14 cellular contexts compared by ENCODE assay signal in genomic region chr10:48526371-48526821, GRCh38.
DNase-seq lines count a peak whose midpoint lies in the region; ATAC-seq and TF ChIP-seq lines count a peak whose summit lies in the region.
"Had no signal": no experiment of that assay in that cellular context is flagged by ENCODE, and none has a peak within 500 bp of the region (broad histone marks: within the 10 kb centered on the region; RNA-seq: fewer than 3 reads in every experiment).

No MANE protein-coding gene starts in this region.

- TF ChIP-seq CTCF in AG04450 (IDR thresholded peaks at IDR 0.05; ENCODE audit: low read depth, low read length) (no peak), endodermal cell (conservative IDR thresholded peaks at IDR 0.05) (no peak), nephron (IDR thresholded peaks at IDR 0.05; ENCODE audit: unreplicated experiment in 3 of 3) (no peak)

- H3K36me3 Mint-ChIP-seq in endodermal cell (ENCODE audit: low read depth) (no peaks in the 10 kb centered on the region), nephron (ENCODE audit: low read depth) (no peaks in the 10 kb centered on the region)
- H3K36me3 Mint-ChIP-seq: CD14-positive monocyte had no signal

- H3K4me3 ChIP-seq in AG04450 (ENCODE audit: low read depth, low read length), result peak overlapping the region; percentile 37
- 0 out of 2 replicates have a peak overlapping the region, but pooled peaks have one; percentile 9 for H3K4me3 ChIP-seq in MG63
- H3K4me3 ChIP-seq in endodermal cell (ENCODE audit: low read length), result no peak overlapping the region
- H3K4me3 ChIP-seq: Peyer's patch had no signal

- WGBS in endodermal cell (ENCODE audit: insufficient coverage in 1 of 2, insufficient read length in 1 of 2), 2 experiments, result 72% methylated on average over 10 to 13 of the region's 13 CpGs

- H3K4me1 ChIP-seq in endodermal cell (ENCODE audit: control insufficient read depth, insufficient read depth, low read length), result peaks cover 6% of the 10 kb centered on the region

- H3K36me3 ChIP-seq in MG63 (peaks cover 4% of the 10 kb centered on the region; the same call in 1 of the 2 replicates), endodermal cell (ENCODE audit: control insufficient read depth, insufficient read depth, low read length) (no peaks in the 10 kb centered on the region)
- H3K36me3 ChIP-seq: heart right ventricle, Peyer's patch had no signal

- H3K4me3 Mint-ChIP-seq in endodermal cell, result no peak overlapping the region
- H3K4me3 Mint-ChIP-seq in nephron, result peak overlapping the region; percentile 5 to 53 (median 11)
- H3K4me3 Mint-ChIP-seq: naive B cell had no signal

- H3K4me1 Mint-ChIP-seq in endodermal cell (peaks cover 17% of the 10 kb centered on the region), nephron (peaks cover 26% of the 10 kb centered on the region)

- H3K27ac Mint-ChIP-seq in endodermal cell, result peak overlapping the region; percentile 22
- peak overlapping the region; percentile 85 to 86 (median 85) for H3K27ac Mint-ChIP-seq in nephron

- H3K27ac ChIP-seq in AG04450 (ENCODE audit: low read depth, low read length), result peak overlapping the region; percentile 92
- H3K27ac ChIP-seq in endodermal cell (ENCODE audit: low read depth, low read length), result no peak overlapping the region

- no peak overlapping the region for H3K9ac ChIP-seq in endodermal cell (ENCODE audit: extremely low read depth, low read length, poor library complexity, severe bottlenecking)

- peaks cover 31% of the 10 kb centered on the region for H3K27me3 Mint-ChIP-seq in endodermal cell (ENCODE audit: insufficient read depth)
- peaks cover 35% of the 10 kb centered on the region for H3K27me3 Mint-ChIP-seq in nephron (ENCODE audit: low read depth)

- DNase-seq in AG04450 (ENCODE audit: low read depth, low spot score) (peak; percentile 66), MG63 (peak; percentile 68), endodermal cell (peak; percentile 51), NCI-H1105 treated with DMSO at 0.1 percent for 48 hours (lab: John Stamatoyannopoulos, UW) (no peak)
- DNase-seq: activated CD4-positive, alpha-beta T cell treated with anti-CD3 and anti-CD28 coated beads for 4 hours; heart right ventricle; naive B cell; NCI-H1417 treated with DMSO at 0.1 percent for 48 hours had no signal

- CTCF ChIA-PET in AG04450 (lab: Charles Lee), result interaction anchor here (4.4 kb wide), 1 partner anchor 130 kb away, joined by 34 read pairs; no protein-coding TSS in a partner anchor

- H3K9me3 Mint-ChIP-seq in endodermal cell (no peaks in the 10 kb centered on the region), nephron (no peaks in the 10 kb centered on the region)

- ATAC-seq in HG02588 (IDR thresholded peaks at IDR 0.05; ENCODE audit: unreplicated experiment), result no peak
- ATAC-seq in GM18511 (IDR thresholded peaks at IDR 0.05; ENCODE audit: unreplicated experiment), result no peak
- ATAC-seq in HG03378 (IDR thresholded peaks at IDR 0.05; ENCODE audit: unreplicated experiment), result no peak
- ATAC-seq: heart right ventricle had no signal

- POLR2A ChIA-PET in AG04450 (lab: Yijun Ruan, JAX), result no interaction called here

- H3K9me3 ChIP-seq in AG04450 (ENCODE audit: control insufficient read depth, insufficient read depth, low read length) (no peaks in the 10 kb centered on the region), MG63 (peaks cover 3% of the 10 kb centered on the region; the same call in 1 of the 2 replicates), endodermal cell (ENCODE audit: control insufficient read depth, low read length) (no peaks in the 10 kb centered on the region)
- H3K9me3 ChIP-seq: heart right ventricle, Peyer's patch had no signal

- no peaks in the 10 kb centered on the region for H3K27me3 ChIP-seq in AG04450 (ENCODE audit: control insufficient read depth, insufficient read depth, low read length)
- no peaks in the 10 kb centered on the region for H3K27me3 ChIP-seq in MG63
- peaks cover 25% of the 10 kb centered on the region for H3K27me3 ChIP-seq in endodermal cell (ENCODE audit: control insufficient read depth, insufficient read depth, low read length, poor library complexity, severe bottlenecking)
